Comparison of ENCODE assay signal across 25 cellular contexts in the genomic region with DNA sequence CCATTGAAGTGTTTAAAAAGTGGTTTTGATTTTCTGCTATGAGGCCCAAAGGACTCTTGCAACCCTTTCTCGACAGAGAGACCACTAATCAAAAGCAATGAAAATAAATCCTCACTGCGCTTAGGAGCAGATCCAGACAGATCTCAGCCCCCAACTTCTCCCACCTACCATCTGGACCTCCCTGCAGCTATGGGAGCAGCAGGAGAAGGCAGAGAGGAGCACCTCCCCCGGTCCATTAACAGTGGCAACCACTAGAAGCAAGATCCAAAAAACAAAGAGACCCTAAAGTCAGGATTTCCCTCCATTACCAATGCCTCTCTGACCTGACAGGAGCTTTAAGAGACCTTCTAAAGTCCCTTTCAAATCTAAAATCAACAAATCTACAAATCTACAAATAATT.
DNase-seq lines count a peak whose midpoint lies in the region; ATAC-seq and TF ChIP-seq lines count a peak whose summit lies in the region.
"Had no signal": no experiment of that assay in that cellular context is flagged by ENCODE, and none has a peak within 500 bp of the region (broad histone marks: within the 10 kb centered on the region; RNA-seq: fewer than 3 reads in every experiment).

No MANE protein-coding gene starts in this region.

- peaks cover 8% of the 10 kb centered on the region for H3K4me1 ChIP-seq in smooth muscle cell (ENCODE audit: low read depth)
- H3K4me1 ChIP-seq: HAP-1 had no signal

- H2AFZ ChIP-seq in smooth muscle cell (ENCODE audit: low read depth) = peak overlapping the region; percentile 23
- H2AFZ ChIP-seq: GM23248 had no signal

- H3K79me2 ChIP-seq in smooth muscle cell (ENCODE audit: low read depth) = no peaks in the 10 kb centered on the region

- H3K9ac ChIP-seq in SK-N-MC (ENCODE audit: insufficient read length) (peak overlapping the region; percentile 12), smooth muscle cell (ENCODE audit: low read depth) (no peak overlapping the region)
- H3K9ac ChIP-seq: GM23248, KMS-11 had no signal

- peak; percentile 27 for DNase-seq in DMS 273 (lab: John Stamatoyannopoulos, UW; ENCODE audit: unreplicated experiment)
- DNase-seq in DMS 273 treated with DMSO at 0.1 percent for 48 hours (lab: John Stamatoyannopoulos, UW) = no peak
- no peak for DNase-seq in SK-N-MC (ENCODE audit: low read depth, low spot score)
- peak; percentile 5 for DNase-seq in left kidney (ENCODE audit: low read depth, low spot score)
- DNase-seq in smooth muscle cell (lab: John Stamatoyannopoulos, UW; ENCODE audit: unreplicated experiment) = no peak
- no peak for DNase-seq in NOMO-1 treated with DMSO at 0.1 percent for 48 hours (lab: John Stamatoyannopoulos, UW; ENCODE audit: unreplicated experiment)
- DNase-seq in central memory CD4-positive, alpha-beta T cell = no peak
- DNase-seq: Calu3; GM23248; HFFc6; MM.1S; NCI-H2081; NCI-H2171; NCI-H226; NCI-H510A; NCI-H748 treated with DMSO at 0.1 percent for 48 hours; NK-92 treated with Interleukin-12 subunit alpha and Interleukin-12 subunit beta, amount 100 ng/mL, for 24 hours; Right ventricle myocardium superior; RPMI8226 had no signal

- WGBS in smooth muscle cell (ENCODE audit: low lambda C conversion rate) = 52% methylated on average over 3 of the region's 3 CpGs

- TF ChIP-seq CTCF in smooth muscle cell (IDR thresholded peaks at IDR 0.05; ENCODE audit: borderline replicate concordance, insufficient read depth, poor library complexity, severe bottlenecking) = no peak

- H3K27ac ChIP-seq in SK-N-MC (peak overlapping the region; percentile 38; the same call in 1 of the 2 replicates), smooth muscle cell (ENCODE audit: low read depth) (no peak overlapping the region)
- H3K27ac ChIP-seq: 22Rv1, GM23248, HL-60, KMS-11, SJSA1 had no signal

- H3F3A ChIP-seq in smooth muscle cell (ENCODE audit: low read depth) = no peaks in the 10 kb centered on the region

- H3K36me3 ChIP-seq in SK-N-MC (ENCODE audit: insufficient read depth, low read length) = no peaks in the 10 kb centered on the region
- no peaks in the 10 kb centered on the region for H3K36me3 ChIP-seq in smooth muscle cell (ENCODE audit: low read depth)
- H3K36me3 ChIP-seq: HAP-1, SJSA1 had no signal

- H3K4me2 ChIP-seq in smooth muscle cell = no peak overlapping the region
- H3K4me2 ChIP-seq: KMS-11 had no signal

- no peak for ATAC-seq in GM21526 (IDR thresholded peaks at IDR 0.05; ENCODE audit: low FRiP score, unreplicated experiment)

- H3K27me3 ChIP-seq in smooth muscle cell (ENCODE audit: low read depth) = no peaks in the 10 kb centered on the region
- H3K27me3 ChIP-seq: SJSA1 had no signal

- H3K4me3 ChIP-seq in SK-N-MC (peak overlapping the region; percentile 51), smooth muscle cell (no peak overlapping the region)
- H3K4me3 ChIP-seq: GM23248, HAP-1, SJSA1 had no signal

- H4K20me1 ChIP-seq in smooth muscle cell (ENCODE audit: low read depth) = no peaks in the 10 kb centered on the region

- H3K9me3 ChIP-seq in SK-N-MC (ENCODE audit: low read depth, low read length) (no peaks in the 10 kb centered on the region), smooth muscle cell (replicated peaks; ENCODE audit: low read depth) (no peaks in the 10 kb centered on the region)
- H3K9me3 ChIP-seq: HAP-1, SJSA1 had no signal

Comparison
In these comparisons a context has a peak if more than half of its experiments do, and no peak if none do; other contexts are left out.
1. DNase-seq: peak in DMS 273 (single experiment) and left kidney (single experiment); none in DMS 273 treated with DMSO at 0.1 percent for 48 hours (single experiment), SK-N-MC (single experiment), smooth muscle cell (single experiment), NOMO-1 treated with DMSO at 0.1 percent for 48 hours (single experiment) and central memory CD4-positive, alpha-beta T cell (single experiment).